ENCODE assay signal across 1 cellular context in genomic region chr1:160363010-160363409, GRCh38.
A peak's percentile ranks its signal among the peaks of the same experiment; 100 is the strongest.
TF ChIP-seq lines count a peak whose summit lies in the region.

No MANE protein-coding gene starts in this region.

TF ChIP-seq in HepG2, 621 proteins besides CTCF, POLR2A, EP300 and RAD21:
- TF ChIP-seq HOXA5 (CRISPR knock-in tag; IDR thresholded peaks at IDR 0.05) (no peak), ZNF652 (CRISPR knock-in tag; IDR thresholded peaks at IDR 0.05; ENCODE audit: borderline replicate concordance, low read depth) (peak; percentile 78)
